In genomic region chr9:35733109-35733541, GRCh38 we compare ENCODE assay signal across 8 cellular contexts. TPM values are rescaled to one million over a fixed set of nuclear protein-coding genes. Genes with fewer than 3 reads are reported as not detected.
DNase-seq lines count a peak whose midpoint lies in the region; ATAC-seq and TF ChIP-seq lines count a peak whose summit lies in the region.

No MANE protein-coding gene starts in this region.

- H3K4me1 ChIP-seq in effector memory CD4-positive, alpha-beta T cell (ENCODE audit: control insufficient read depth, insufficient read depth, low read length, poor library complexity, severe bottlenecking), result peaks cover 41% of the 10 kb centered on the region

- no peak for ATAC-seq in natural killer cell

- H3K27me3 ChIP-seq in effector memory CD4-positive, alpha-beta T cell (replicated peaks; ENCODE audit: control insufficient read depth, insufficient read depth, low read length, poor library complexity, severe bottlenecking), result no peaks in the 10 kb centered on the region

- H3K27ac Mint-ChIP-seq in natural killer cell, result no peak overlapping the region

- peaks cover 16 to 25% of the 10 kb centered on the region in 2 donors for H3K4me1 Mint-ChIP-seq in natural killer cell

- H3K9me3 ChIP-seq in effector memory CD4-positive, alpha-beta T cell (ENCODE audit: control insufficient read depth, low read length), result no peaks in the 10 kb centered on the region

- H3K27ac ChIP-seq in effector memory CD4-positive, alpha-beta T cell (ENCODE audit: insufficient read depth, low read length, poor library complexity, severe bottlenecking), result peak overlapping the region; percentile 88

- intact Hi-C loops in natural killer cell (cut with micrococcal nuclease), result loop anchor here (2.0 to 5.0 kb wide), 5 partner anchors 24 to 116 kb away; partner anchors contain the start of genes CCDC107, CD72, HINT2 and RMRP

- H3K36me3 ChIP-seq in effector memory CD4-positive, alpha-beta T cell (ENCODE audit: control insufficient read depth, insufficient read depth, low read length), result peaks cover 24% of the 10 kb centered on the region

- TF ChIP-seq CTCF in natural killer cell (IDR thresholded peaks at IDR 0.05), result no peak

- no peaks in the 10 kb centered on the region for H3K27me3 Mint-ChIP-seq in natural killer cell (ENCODE audit: low read depth in 2 of 2)

- no peak overlapping the region for H3K4me3 Mint-ChIP-seq in natural killer cell

- DNase-seq in NCI-H1092 treated with DMSO at 0.1 percent for 48 hours (lab: John Stamatoyannopoulos, UW) (peak; percentile 58), NCI-H1092 (lab: John Stamatoyannopoulos, UW) (no peak), HuH-7 (ENCODE audit: low spot score) (peak; percentile 52), SHP77 treated with DMSO at 0.1 percent for 48 hours (lab: John Stamatoyannopoulos, UW) (peak; percentile 13), myocyte (ENCODE audit: low read depth) (peak; percentile 45), natural killer cell (no peak), GDM1 (lab: John Stamatoyannopoulos, UW) (no peak)
- DNase-seq in effector memory CD4-positive, alpha-beta T cell, result no peak

- no peaks in the 10 kb centered on the region for H3K36me3 Mint-ChIP-seq in natural killer cell

- H3K9me3 Mint-ChIP-seq in natural killer cell, result no peaks in the 10 kb centered on the region

- peak overlapping the region; percentile 72 for H3K4me3 ChIP-seq in effector memory CD4-positive, alpha-beta T cell (ENCODE audit: insufficient read depth, low read depth, low read length, poor library complexity, severe bottlenecking)

RNA-seq across cellular contexts. Expression of gene CREB3, which starts 0.7 kb away (rescaled TPM):
- 69.1 and 79.9 TPM in 2 replicates for total RNA-seq in myocyte
- 66.2 TPM for polyA plus RNA-seq in myocyte (2012)
- total RNA-seq in natural killer cell, result 10 to 100 TPM; 15.7 to 19.7 (median 18.8) TPM

RNA-seq across cellular contexts. Expression of gene TLN1, which starts 1.1 kb away (rescaled TPM):
- total RNA-seq in myocyte, result 219 and 242 TPM in 2 replicates
- polyA plus RNA-seq in myocyte (2012), result 272 TPM
- 100 to 1,000 TPM; 509 to 552 (median 528) TPM for total RNA-seq in natural killer cell

RNA-seq across cellular contexts. Expression of gene GBA2, which starts 15.9 kb away (rescaled TPM):
- total RNA-seq in myocyte, result 31.9 and 34.4 TPM in 2 replicates
- polyA plus RNA-seq in myocyte (2012), result 36.7 TPM
- total RNA-seq in natural killer cell, result 100 to 1,000 TPM in 2 of 3 donors, 10 to 100 TPM in 1; 76.4 to 118 (median 101) TPM

RNA-seq across cellular contexts. Expression of gene RGP1, which starts 16.0 kb away (rescaled TPM):
- total RNA-seq in myocyte (15.5 and 17.3 TPM in 2 replicates), natural killer cell (10 to 100 TPM; 22.3 to 26.4 (median 23.3) TPM)
- polyA plus RNA-seq in myocyte (2012), result 19.6 TPM

RNA-seq across cellular contexts. Expression of gene MSMP, which starts 21.0 kb away (rescaled TPM):
- total RNA-seq in myocyte (not detected in 2 replicates), natural killer cell (not detected)
- polyA plus RNA-seq in myocyte (2012), result not detected

Comparison
In these comparisons a context has a peak if more than half of its experiments do, and no peak if none do; other contexts are left out.
1. DNase-seq: peak in NCI-H1092 treated with DMSO at 0.1 percent for 48 hours (single experiment), HuH-7 (single experiment), SHP77 treated with DMSO at 0.1 percent for 48 hours (single experiment) and myocyte (single experiment); none in NCI-H1092 (single experiment), effector memory CD4-positive, alpha-beta T cell (0 of 3), natural killer cell (single experiment) and GDM1 (single experiment).